ENCODE assay signal across 1 cellular context in the genomic region with DNA sequence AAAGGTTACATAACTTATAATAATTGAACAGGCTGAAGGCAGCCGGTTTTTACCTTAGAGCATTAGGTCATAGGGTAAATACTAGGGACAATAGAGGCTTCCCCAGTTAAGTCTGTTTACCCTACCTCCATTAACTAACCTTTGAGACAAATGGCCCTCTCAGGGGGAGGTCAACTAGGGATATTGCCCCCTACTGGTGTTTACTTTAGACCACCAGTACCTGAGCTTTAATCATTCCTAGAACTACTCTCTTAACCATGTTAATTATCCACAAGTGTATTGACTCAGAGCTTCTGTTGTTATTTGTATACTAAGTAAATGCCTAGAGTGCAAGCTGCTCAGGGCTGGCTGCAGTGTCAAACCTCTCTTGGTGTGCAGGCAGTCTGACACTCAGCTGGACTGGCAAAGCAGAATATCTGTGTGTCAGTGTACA.
A peak's percentile ranks its signal among the peaks of the same experiment; 100 is the strongest.
TF ChIP-seq lines count a peak whose summit lies in the region.
"Not testable (repeated sequence)": the region's sequence is repeated elsewhere in the genome, so short reads cannot be mapped to it uniquely, and the experiment has no call there.

No MANE protein-coding gene starts in this region.

TF ChIP-seq in HepG2, 621 proteins besides CTCF, POLR2A, EP300 and RAD21 (continued from another document):
- TF ChIP-seq, protein P1, sequence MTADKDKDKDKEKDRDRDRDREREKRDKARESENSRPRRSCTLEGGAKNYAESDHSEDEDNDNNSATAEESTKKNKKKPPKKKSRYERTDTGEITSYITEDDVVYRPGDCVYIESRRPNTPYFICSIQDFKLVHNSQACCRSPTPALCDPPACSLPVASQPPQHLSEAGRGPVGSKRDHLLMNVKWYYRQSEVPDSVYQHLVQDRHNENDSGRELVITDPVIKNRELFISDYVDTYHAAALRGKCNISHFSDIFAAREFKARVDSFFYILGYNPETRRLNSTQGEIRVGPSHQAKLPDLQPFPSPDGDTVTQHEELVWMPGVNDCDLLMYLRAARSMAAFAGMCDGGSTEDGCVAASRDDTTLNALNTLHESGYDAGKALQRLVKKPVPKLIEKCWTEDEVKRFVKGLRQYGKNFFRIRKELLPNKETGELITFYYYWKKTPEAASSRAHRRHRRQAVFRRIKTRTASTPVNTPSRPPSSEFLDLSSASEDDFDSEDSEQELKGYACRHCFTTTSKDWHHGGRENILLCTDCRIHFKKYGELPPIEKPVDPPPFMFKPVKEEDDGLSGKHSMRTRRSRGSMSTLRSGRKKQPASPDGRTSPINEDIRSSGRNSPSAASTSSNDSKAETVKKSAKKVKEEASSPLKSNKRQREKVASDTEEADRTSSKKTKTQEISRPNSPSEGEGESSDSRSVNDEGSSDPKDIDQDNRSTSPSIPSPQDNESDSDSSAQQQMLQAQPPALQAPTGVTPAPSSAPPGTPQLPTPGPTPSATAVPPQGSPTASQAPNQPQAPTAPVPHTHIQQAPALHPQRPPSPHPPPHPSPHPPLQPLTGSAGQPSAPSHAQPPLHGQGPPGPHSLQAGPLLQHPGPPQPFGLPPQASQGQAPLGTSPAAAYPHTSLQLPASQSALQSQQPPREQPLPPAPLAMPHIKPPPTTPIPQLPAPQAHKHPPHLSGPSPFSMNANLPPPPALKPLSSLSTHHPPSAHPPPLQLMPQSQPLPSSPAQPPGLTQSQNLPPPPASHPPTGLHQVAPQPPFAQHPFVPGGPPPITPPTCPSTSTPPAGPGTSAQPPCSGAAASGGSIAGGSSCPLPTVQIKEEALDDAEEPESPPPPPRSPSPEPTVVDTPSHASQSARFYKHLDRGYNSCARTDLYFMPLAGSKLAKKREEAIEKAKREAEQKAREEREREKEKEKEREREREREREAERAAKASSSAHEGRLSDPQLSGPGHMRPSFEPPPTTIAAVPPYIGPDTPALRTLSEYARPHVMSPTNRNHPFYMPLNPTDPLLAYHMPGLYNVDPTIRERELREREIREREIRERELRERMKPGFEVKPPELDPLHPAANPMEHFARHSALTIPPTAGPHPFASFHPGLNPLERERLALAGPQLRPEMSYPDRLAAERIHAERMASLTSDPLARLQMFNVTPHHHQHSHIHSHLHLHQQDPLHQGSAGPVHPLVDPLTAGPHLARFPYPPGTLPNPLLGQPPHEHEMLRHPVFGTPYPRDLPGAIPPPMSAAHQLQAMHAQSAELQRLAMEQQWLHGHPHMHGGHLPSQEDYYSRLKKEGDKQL (CRISPR knock-in tag; IDR thresholded peaks at IDR 0.05; ENCODE audit: low read depth), result peak; percentile 88
- TF ChIP-seq TCF12 (IDR thresholded peaks at IDR 0.05), result not testable (repeated sequence)
- TF ChIP-seq TCF12 (CRISPR knock-in tag; IDR thresholded peaks at IDR 0.05), result 0 out of 2 replicates have a peak, but pooled peaks have one; percentile 23
- TF ChIP-seq, protein P2, sequence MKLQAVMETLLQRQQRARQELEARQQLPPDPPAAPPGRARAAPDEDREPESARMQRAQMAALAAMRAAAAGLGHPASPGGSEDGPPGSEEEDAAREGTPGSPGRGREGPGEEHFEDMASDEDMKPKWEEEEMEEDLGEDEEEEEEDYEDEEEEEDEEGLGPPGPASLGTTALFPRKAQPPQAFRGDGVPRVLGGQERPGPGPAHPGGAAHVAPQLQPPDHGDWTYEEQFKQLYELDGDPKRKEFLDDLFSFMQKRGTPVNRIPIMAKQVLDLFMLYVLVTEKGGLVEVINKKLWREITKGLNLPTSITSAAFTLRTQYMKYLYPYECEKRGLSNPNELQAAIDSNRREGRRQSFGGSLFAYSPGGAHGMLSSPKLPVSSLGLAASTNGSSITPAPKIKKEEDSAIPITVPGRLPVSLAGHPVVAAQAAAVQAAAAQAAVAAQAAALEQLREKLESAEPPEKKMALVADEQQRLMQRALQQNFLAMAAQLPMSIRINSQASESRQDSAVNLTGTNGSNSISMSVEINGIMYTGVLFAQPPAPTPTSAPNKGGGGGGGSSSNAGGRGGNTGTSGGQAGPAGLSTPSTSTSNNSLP (IDR thresholded peaks at IDR 0.05; ENCODE audit: low read depth, low read length), result peak; percentile 86
- TF ChIP-seq, protein P3, sequence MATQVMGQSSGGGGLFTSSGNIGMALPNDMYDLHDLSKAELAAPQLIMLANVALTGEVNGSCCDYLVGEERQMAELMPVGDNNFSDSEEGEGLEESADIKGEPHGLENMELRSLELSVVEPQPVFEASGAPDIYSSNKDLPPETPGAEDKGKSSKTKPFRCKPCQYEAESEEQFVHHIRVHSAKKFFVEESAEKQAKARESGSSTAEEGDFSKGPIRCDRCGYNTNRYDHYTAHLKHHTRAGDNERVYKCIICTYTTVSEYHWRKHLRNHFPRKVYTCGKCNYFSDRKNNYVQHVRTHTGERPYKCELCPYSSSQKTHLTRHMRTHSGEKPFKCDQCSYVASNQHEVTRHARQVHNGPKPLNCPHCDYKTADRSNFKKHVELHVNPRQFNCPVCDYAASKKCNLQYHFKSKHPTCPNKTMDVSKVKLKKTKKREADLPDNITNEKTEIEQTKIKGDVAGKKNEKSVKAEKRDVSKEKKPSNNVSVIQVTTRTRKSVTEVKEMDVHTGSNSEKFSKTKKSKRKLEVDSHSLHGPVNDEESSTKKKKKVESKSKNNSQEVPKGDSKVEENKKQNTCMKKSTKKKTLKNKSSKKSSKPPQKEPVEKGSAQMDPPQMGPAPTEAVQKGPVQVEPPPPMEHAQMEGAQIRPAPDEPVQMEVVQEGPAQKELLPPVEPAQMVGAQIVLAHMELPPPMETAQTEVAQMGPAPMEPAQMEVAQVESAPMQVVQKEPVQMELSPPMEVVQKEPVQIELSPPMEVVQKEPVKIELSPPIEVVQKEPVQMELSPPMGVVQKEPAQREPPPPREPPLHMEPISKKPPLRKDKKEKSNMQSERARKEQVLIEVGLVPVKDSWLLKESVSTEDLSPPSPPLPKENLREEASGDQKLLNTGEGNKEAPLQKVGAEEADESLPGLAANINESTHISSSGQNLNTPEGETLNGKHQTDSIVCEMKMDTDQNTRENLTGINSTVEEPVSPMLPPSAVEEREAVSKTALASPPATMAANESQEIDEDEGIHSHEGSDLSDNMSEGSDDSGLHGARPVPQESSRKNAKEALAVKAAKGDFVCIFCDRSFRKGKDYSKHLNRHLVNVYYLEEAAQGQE (IDR thresholded peaks at IDR 0.05; ENCODE audit: borderline replicate concordance in 1 of 2, low read depth in 1 of 2, low read length in 2 of 2), result peak in 1 of 2 experiments; percentile 46; a peak in 1 of 4 replicates
